Comparison of ENCODE assay signal across 1 cellular context in genomic region chr2:200814276-200814815, GRCh38.
TF ChIP-seq lines count a peak whose summit lies in the region.

No MANE protein-coding gene starts in this region.

TF ChIP-seq in HepG2, 621 proteins besides CTCF, POLR2A, EP300 and RAD21:
- TF ChIP-seq SMAD3 (CRISPR knock-in tag; IDR thresholded peaks at IDR 0.05) (0 out of 2 replicates have a peak, but pooled peaks have one; percentile 26), RFXANK (CRISPR knock-in tag; IDR thresholded peaks at IDR 0.05) (no peak), GTF3A (CRISPR knock-in tag; conservative IDR thresholded peaks at IDR 0.05) (0 out of 2 replicates have a peak, but pooled peaks have one; percentile 24), RBFOX2 (IDR thresholded peaks at IDR 0.05; ENCODE audit: low read depth, low read length) (0 out of 2 replicates have a peak, but pooled peaks have one; percentile 31), ZNF577 (CRISPR knock-in tag; IDR thresholded peaks at IDR 0.05; ENCODE audit: borderline replicate concordance, low read depth) (no peak), ZNF232 (CRISPR knock-in tag; IDR thresholded peaks at IDR 0.05; ENCODE audit: borderline replicate concordance) (no peak), DMTF1 (CRISPR knock-in tag; IDR thresholded peaks at IDR 0.05) (0 out of 2 replicates have a peak, but pooled peaks have one; percentile 49)
- TF ChIP-seq, protein P1, sequence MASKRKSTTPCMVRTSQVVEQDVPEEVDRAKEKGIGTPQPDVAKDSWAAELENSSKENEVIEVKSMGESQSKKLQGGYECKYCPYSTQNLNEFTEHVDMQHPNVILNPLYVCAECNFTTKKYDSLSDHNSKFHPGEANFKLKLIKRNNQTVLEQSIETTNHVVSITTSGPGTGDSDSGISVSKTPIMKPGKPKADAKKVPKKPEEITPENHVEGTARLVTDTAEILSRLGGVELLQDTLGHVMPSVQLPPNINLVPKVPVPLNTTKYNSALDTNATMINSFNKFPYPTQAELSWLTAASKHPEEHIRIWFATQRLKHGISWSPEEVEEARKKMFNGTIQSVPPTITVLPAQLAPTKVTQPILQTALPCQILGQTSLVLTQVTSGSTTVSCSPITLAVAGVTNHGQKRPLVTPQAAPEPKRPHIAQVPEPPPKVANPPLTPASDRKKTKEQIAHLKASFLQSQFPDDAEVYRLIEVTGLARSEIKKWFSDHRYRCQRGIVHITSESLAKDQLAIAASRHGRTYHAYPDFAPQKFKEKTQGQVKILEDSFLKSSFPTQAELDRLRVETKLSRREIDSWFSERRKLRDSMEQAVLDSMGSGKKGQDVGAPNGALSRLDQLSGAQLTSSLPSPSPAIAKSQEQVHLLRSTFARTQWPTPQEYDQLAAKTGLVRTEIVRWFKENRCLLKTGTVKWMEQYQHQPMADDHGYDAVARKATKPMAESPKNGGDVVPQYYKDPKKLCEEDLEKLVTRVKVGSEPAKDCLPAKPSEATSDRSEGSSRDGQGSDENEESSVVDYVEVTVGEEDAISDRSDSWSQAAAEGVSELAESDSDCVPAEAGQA (IDR thresholded peaks at IDR 0.05; ENCODE audit: low read depth): no peak
- TF ChIP-seq, protein P1 (CRISPR knock-in tag; IDR thresholded peaks at IDR 0.05; ENCODE audit: borderline replicate concordance): no peak
